25 cellular contexts compared by ENCODE assay signal in the genomic region with DNA sequence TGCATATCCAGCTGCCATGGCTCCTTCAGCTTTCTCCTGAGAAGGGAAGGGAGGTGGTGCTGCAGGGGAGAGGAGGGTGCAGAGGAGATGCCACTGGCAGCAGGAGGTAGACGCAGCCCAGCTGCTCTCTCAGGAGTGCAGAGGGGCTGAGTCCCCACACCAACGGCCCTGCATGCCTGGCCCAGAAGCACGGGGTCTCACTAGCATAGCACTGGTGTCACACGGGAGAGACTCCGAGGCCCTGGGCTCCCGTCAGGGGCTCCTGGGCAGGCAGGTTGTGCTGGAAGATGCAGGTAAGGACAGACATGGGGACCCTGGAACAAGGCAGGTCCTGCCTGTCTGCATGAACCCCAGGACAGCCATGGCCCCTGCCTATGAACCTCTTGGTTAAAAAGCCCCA.
"Had no signal": no experiment of that assay in that cellular context is flagged by ENCODE, and none has a peak within 500 bp of the region (broad histone marks: within the 10 kb centered on the region; RNA-seq: fewer than 3 reads in every experiment).

No MANE protein-coding gene starts in this region.

- H3K4me1 ChIP-seq: SJCRH30 had no signal

- H3K9ac ChIP-seq: KMS-11 had no signal

- H3K4me3 Mint-ChIP-seq: IgD-negative memory B cell had no signal

- H3K27me3 ChIP-seq: MG63, SJCRH30 had no signal

- DNase-seq: MG63, NCI-H1092, NCI-H1105 treated with DMSO at 0.1 percent for 48 hours, NCI-H1417 treated with DMSO at 0.1 percent for 48 hours, NCI-H146, NCI-H1694 treated with DMSO at 0.1 percent for 48 hours, NCI-H1930, NCI-H2107, NCI-H2171, NCI-H226, NCI-H446, NCI-H510A, NCI-H524 treated with DMSO at 0.1 percent for 48 hours, NCI-H69, NCI-H774, PC-3, SHP77 treated with DMSO at 0.1 percent for 48 hours, SJCRH30, T-helper 1 cell had no signal

- H3K9me3 Mint-ChIP-seq: IgD-negative memory B cell had no signal

- ATAC-seq: K562, Panc1, PC-3, SK-N-SH treated with all-trans-retinoic acid at 6 μM for 48 hours had no signal

- H3K4me3 ChIP-seq: K562, MG63, SJCRH30 had no signal

- H3K36me3 Mint-ChIP-seq: IgD-negative memory B cell had no signal

- H3K4me1 Mint-ChIP-seq: IgD-negative memory B cell had no signal

- H3K9me3 ChIP-seq: MG63, SJCRH30 had no signal

- H3K27ac ChIP-seq: KMS-11, RWPE1, SJCRH30 had no signal

- H3K36me3 ChIP-seq: MG63, SJCRH30 had no signal

- H3K4me2 ChIP-seq: KMS-11 had no signal
